8 cellular contexts compared by ENCODE assay signal in genomic region chr7:148882668-148883232, GRCh38. TPM values are rescaled to one million over a fixed set of nuclear protein-coding genes. Genes with fewer than 3 reads are reported as not detected.
DNase-seq lines count a peak whose midpoint lies in the region; TF ChIP-seq lines count a peak whose summit lies in the region.

No MANE protein-coding gene starts in this region.

- peaks cover 59% of the 10 kb centered on the region for H3K79me2 ChIP-seq in fibroblast of lung (ENCODE audit: control insufficient read depth, insufficient read depth, low read length)

- H3K36me3 ChIP-seq in fibroblast of lung (ENCODE audit: control insufficient read depth, insufficient read depth, low read length) (no peaks in the 10 kb centered on the region), rectal smooth muscle tissue (ENCODE audit: control insufficient read depth, insufficient read depth, low read length) (no peaks in the 10 kb centered on the region)

- H3K4me1 ChIP-seq in fibroblast of lung (ENCODE audit: control insufficient read depth, extremely low read depth, insufficient read depth, low read length), result no peaks in the 10 kb centered on the region
- H3K4me1 ChIP-seq in rectal smooth muscle tissue (ENCODE audit: control insufficient read depth, insufficient read depth, low read length), result no peaks in the 10 kb centered on the region

- peak overlapping the region; percentile 62 for H2AFZ ChIP-seq in fibroblast of lung (ENCODE audit: low read length)

- H3K9me3 ChIP-seq in fibroblast of lung (ENCODE audit: control insufficient read depth, insufficient read depth, low read depth, low read length), result no peaks in the 10 kb centered on the region

- DNase-seq in SIG-M5 treated with dmso at 0.1 percent for 504 hours (lab: John Stamatoyannopoulos, UW; ENCODE audit: unreplicated experiment) (peak; percentile 34), SIG-M5 (lab: John Stamatoyannopoulos, UW) (no peak), RPMI7951 (ENCODE audit: low read depth) (peak; percentile 9), fibroblast of lung (ENCODE audit: low read depth in 2 of 2) (peak in 1 of 2 donors; percentile 6), NCI-H510A treated with DMSO at 0.1 percent for 48 hours (lab: John Stamatoyannopoulos, UW) (no peak), T1000 (lab: John Stamatoyannopoulos, UW) (no peak)
- DNase-seq in stimulated activated CD4-positive, alpha-beta T cell treated with anti-CD3 and anti-CD28 coated beads, Interleukin-1b, Interleukin-23, amount 100 ng/mL, for 48 hours, result no peak

- H3K27me3 ChIP-seq in fibroblast of lung (ENCODE audit: control insufficient read depth, insufficient read depth, low read length) (no peaks in the 10 kb centered on the region), rectal smooth muscle tissue (ENCODE audit: control insufficient read depth, insufficient read depth, low read length) (no peaks in the 10 kb centered on the region)

- H3K4me3 ChIP-seq in fibroblast of lung (replicated peaks in 1 of 4; ENCODE audit: control extremely low read depth in 1 of 4, insufficient read depth in 1 of 4, low read depth in 3 of 4, low read length in 4 of 4), result peak overlapping the region; percentile 67 to 98 (median 90)
- H3K4me3 ChIP-seq in rectal smooth muscle tissue (ENCODE audit: low read length), result peak overlapping the region; percentile 55

- H3K9ac ChIP-seq in fibroblast of lung (ENCODE audit: insufficient read depth, low read length) (peak overlapping the region; percentile 80), rectal smooth muscle tissue (ENCODE audit: low read length) (peak overlapping the region; percentile 16)

- TF ChIP-seq CTCF in fibroblast of lung (conservative IDR thresholded peaks at IDR 0.05 in 1 of 2, IDR thresholded peaks at IDR 0.05 in 1 of 2; ENCODE audit: low read depth in 1 of 2, low read length in 2 of 2), result no peak

- no peaks in the 10 kb centered on the region for H4K20me1 ChIP-seq in fibroblast of lung (ENCODE audit: control insufficient read depth, extremely low read depth, insufficient read depth, low read length)

- H3K27ac ChIP-seq in fibroblast of lung (ENCODE audit: insufficient read depth, low read length) (peak overlapping the region; percentile 75), rectal smooth muscle tissue (ENCODE audit: low read depth, low read length) (no peak overlapping the region)

- peak overlapping the region; percentile 91 for H3K4me2 ChIP-seq in fibroblast of lung (ENCODE audit: extremely low read depth, insufficient read depth, low read length)

RNA-seq across cellular contexts. Expression of gene EZH2, which starts 1.3 kb away (rescaled TPM):
- total RNA-seq in RPMI7951 (2014; rRNA removed; shearing (Covaris generic)), result 23.4 and 28.5 TPM in 2 replicates
- total RNA-seq in fibroblast of lung, result 6.7 and 7.1 TPM in 2 replicates
- 10.1 and 24.8 TPM in 2 replicates for polyA plus RNA-seq in fibroblast of lung
- 5.6 and 14.7 TPM in 2 replicates for polyA plus RNA-seq in fibroblast of lung (2012)
- polyA minus RNA-seq in fibroblast of lung (ENCODE audit: low replicate concordance), result 1.5 and 7.3 TPM in 2 replicates

Comparison
In these comparisons a context has a peak if more than half of its experiments do, and no peak if none do; other contexts are left out.
1. DNase-seq: peak in SIG-M5 treated with dmso at 0.1 percent for 504 hours (single experiment) and RPMI7951 (single experiment); none in SIG-M5 (single experiment), NCI-H510A treated with DMSO at 0.1 percent for 48 hours (single experiment), T1000 (single experiment) and stimulated activated CD4-positive, alpha-beta T cell treated with anti-CD3 and anti-CD28 coated beads, Interleukin-1b, Interleukin-23, amount 100 ng/mL, for 48 hours (single experiment).